In genomic region chr9:131810351-131811170, GRCh38 we compare ENCODE assay signal across 17 cellular contexts.
DNase-seq lines count a peak whose midpoint lies in the region; ATAC-seq and TF ChIP-seq lines count a peak whose summit lies in the region.
"Had no signal": no experiment of that assay in that cellular context is flagged by ENCODE, and none has a peak within 500 bp of the region (broad histone marks: within the 10 kb centered on the region; RNA-seq: fewer than 3 reads in every experiment).

No MANE protein-coding gene starts in this region.

- no peak for ATAC-seq in GM19397 (IDR thresholded peaks at IDR 0.05; ENCODE audit: unreplicated experiment)
- ATAC-seq: activated CD8-positive, alpha-beta T cell treated with anti-CD3 and anti-CD28 coated beads, Interleukin-2, amount 10 ng/mL, durations not matched to agents 7 days and 5 days; mucosa of descending colon; stimulated activated effector memory CD8-positive, alpha-beta T cell treated with anti-CD3 and anti-CD28 coated beads, Interleukin-12 subunit alpha, Interleukin-12 subunit beta, amount 100 ng/mL, for 72 hours had no signal

- TF ChIP-seq CTCF in epithelial cell of proximal tubule (conservative IDR thresholded peaks at IDR 0.05; ENCODE audit: low read depth, low read length) = peak; percentile 9

- H3K4me3 ChIP-seq in epithelial cell of proximal tubule (ENCODE audit: low read depth, low read length) = no peak overlapping the region
- H3K4me3 ChIP-seq: breast epithelium, mucosa of descending colon, prostate gland had no signal

- DNase-seq in NCI-H146 (lab: John Stamatoyannopoulos, UW) = peak; percentile 28
- DNase-seq in NCI-H146 treated with DMSO at 0.1 percent for 48 hours (lab: John Stamatoyannopoulos, UW; ENCODE audit: unreplicated experiment) = no peak
- DNase-seq in HuH-7.5 (ENCODE audit: low spot score) = peak; percentile 60
- peak; percentile 91 for DNase-seq in NCI-H524 treated with DMSO at 0.1 percent for 48 hours (lab: John Stamatoyannopoulos, UW)
- no peak for DNase-seq in epithelial cell of proximal tubule (ENCODE audit: low read depth)
- DNase-seq in GM03348 (ENCODE audit: low spot score) = no peak
- no peak for DNase-seq in kidney glomerular epithelial cell (lab: John Stamatoyannopoulos, UW)
- DNase-seq: activated CD8-positive, alpha-beta T cell treated with anti-CD3 and anti-CD28 coated beads, Interleukin-2, amount 10 ng/mL, durations not matched to agents 7 days and 5 days; effector memory CD4-positive, alpha-beta T cell; mucosa of descending colon; NCI-H1930; stimulated activated CD4-positive, alpha-beta T cell treated with anti-CD3 and anti-CD28 coated beads, Interleukin-4, amount 100 ng/mL, for 1 hour; T-helper 9 cell had no signal

Comparison
In these comparisons a context has a peak if more than half of its experiments do, and no peak if none do; other contexts are left out.
1. DNase-seq: peak in NCI-H146 (single experiment), HuH-7.5 (single experiment) and NCI-H524 treated with DMSO at 0.1 percent for 48 hours (single experiment); none in NCI-H146 treated with DMSO at 0.1 percent for 48 hours (single experiment), epithelial cell of proximal tubule (single experiment), GM03348 (single experiment) and kidney glomerular epithelial cell (single experiment).